Comparison of ENCODE assay signal across 31 cellular contexts in the genomic region with DNA sequence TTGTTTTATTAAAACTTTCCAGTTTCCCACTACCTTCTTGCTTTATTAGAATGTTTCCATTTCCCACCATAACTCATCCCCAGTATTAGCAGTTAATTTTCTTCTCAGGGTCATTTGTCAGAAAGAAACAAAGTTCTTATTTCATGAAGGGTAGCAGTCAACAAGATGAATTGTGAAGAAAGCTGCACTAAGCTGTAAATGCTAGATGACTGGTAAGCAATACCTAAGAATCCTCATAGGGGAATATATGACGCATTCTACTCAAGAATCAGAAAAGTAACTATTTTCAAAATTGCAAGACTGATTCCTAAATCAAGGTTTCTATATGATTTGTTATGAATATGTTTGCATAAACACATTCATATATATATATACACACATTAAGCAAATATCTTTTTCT.
"Had no signal": no experiment of that assay in that cellular context is flagged by ENCODE, and none has a peak within 500 bp of the region (broad histone marks: within the 10 kb centered on the region; RNA-seq: fewer than 3 reads in every experiment).

No MANE protein-coding gene starts in this region.

- DNase-seq: activated CD4-positive, alpha-beta T cell treated with anti-CD3 and anti-CD28 coated beads for 1 hour; activated CD4-positive, alpha-beta T cell treated with anti-CD3 and anti-CD28 coated beads, Interleukin-2, amount 10 ng/mL, durations not matched to agents 24 days and 14 days; activated CD4-positive, alpha-beta T cell treated with anti-CD3 and anti-CD28 coated beads, Interleukin-2, amount 50 U/mL, for 4 hours; activated CD4-positive, CD25-positive, alpha-beta regulatory T cell; activated CD8-positive, alpha-beta memory T cell treated with anti-CD3 and anti-CD28 coated beads for 24 hours; activated CD8-positive, alpha-beta memory T cell treated with anti-CD3 and anti-CD28 coated beads, Interleukin-2, amount 10 ng/mL, durations not matched to agents 7 days and 5 days; activated CD8-positive, alpha-beta memory T cell treated with anti-CD3 and anti-CD28 coated beads, Interleukin-2, amount 50 U/mL, for 48 hours; activated effector memory CD4-positive, alpha-beta T cell treated with Interleukin-2 at 50 U/mL for 16 hours; activated naive CD4-positive, alpha-beta T cell treated with anti-CD3 and anti-CD28 coated beads, Interleukin-2, amount 10 ng/mL, durations not matched to agents 7 days and 5 days; activated naive CD8-positive, alpha-beta T cell treated with anti-CD3 and anti-CD28 coated beads for 36 hours; amygdala; MM.1S; MV-4-11; NCI-H1092; NCI-H1436 treated with DMSO at 0.1 percent for 48 hours; NCI-H1694 treated with DMSO at 0.1 percent for 48 hours; NCI-H2029; NCI-H2107; NCI-H2171; NCI-H510A; NCI-H526; NCI-H748 treated with DMSO at 0.1 percent for 48 hours; NK-92 treated with Interleukin-12 subunit alpha and Interleukin-12 subunit beta, amount 100 ng/mL, for 24 hours; Right ventricle myocardium superior; SJCRH30; T1000; WERI-Rb-1 had no signal

- H3K27ac ChIP-seq: ascending aorta, cardiac muscle cell, KMS-11, SJCRH30, SK-N-MC, WERI-Rb-1 had no signal

- H3K4me1 ChIP-seq: ascending aorta, SJCRH30 had no signal

- H3K27me3 ChIP-seq: ascending aorta, cardiac muscle cell, SJCRH30 had no signal

- H3K9me3 Mint-ChIP-seq: activated CD4-positive, alpha-beta T cell treated with anti-CD3 and anti-CD28 coated beads, Interleukin-2, amount 10 ng/mL, durations not matched to agents 24 days and 14 days; activated naive CD4-positive, alpha-beta T cell treated with anti-CD3 and anti-CD28 coated beads, Interleukin-2, amount 10 ng/mL, durations not matched to agents 7 days and 5 days; activated naive CD8-positive, alpha-beta T cell treated with anti-CD3 and anti-CD28 coated beads for 36 hours had no signal

- H3K4me3 Mint-ChIP-seq: activated CD4-positive, alpha-beta T cell treated with anti-CD3 and anti-CD28 coated beads, Interleukin-2, amount 10 ng/mL, durations not matched to agents 24 days and 14 days; activated CD8-positive, alpha-beta memory T cell treated with anti-CD3 and anti-CD28 coated beads, Interleukin-2, amount 10 ng/mL, durations not matched to agents 7 days and 5 days; activated naive CD4-positive, alpha-beta T cell treated with anti-CD3 and anti-CD28 coated beads, Interleukin-2, amount 10 ng/mL, durations not matched to agents 7 days and 5 days; activated naive CD8-positive, alpha-beta T cell treated with anti-CD3 and anti-CD28 coated beads for 36 hours had no signal

- H3K9me3 ChIP-seq: ascending aorta, SJCRH30 had no signal

- H3K27ac Mint-ChIP-seq: activated CD4-positive, alpha-beta T cell treated with anti-CD3 and anti-CD28 coated beads, Interleukin-2, amount 10 ng/mL, durations not matched to agents 24 days and 14 days; activated CD8-positive, alpha-beta memory T cell treated with anti-CD3 and anti-CD28 coated beads, Interleukin-2, amount 10 ng/mL, durations not matched to agents 7 days and 5 days; activated naive CD8-positive, alpha-beta T cell treated with anti-CD3 and anti-CD28 coated beads for 36 hours had no signal

- H3K27me3 Mint-ChIP-seq: activated CD4-positive, alpha-beta T cell treated with anti-CD3 and anti-CD28 coated beads, Interleukin-2, amount 10 ng/mL, durations not matched to agents 24 days and 14 days; activated CD8-positive, alpha-beta memory T cell treated with anti-CD3 and anti-CD28 coated beads, Interleukin-2, amount 10 ng/mL, durations not matched to agents 7 days and 5 days; activated naive CD4-positive, alpha-beta T cell treated with anti-CD3 and anti-CD28 coated beads, Interleukin-2, amount 10 ng/mL, durations not matched to agents 7 days and 5 days; activated naive CD8-positive, alpha-beta T cell treated with anti-CD3 and anti-CD28 coated beads for 36 hours had no signal

- H3K4me3 ChIP-seq: ascending aorta, cardiac muscle cell, SJCRH30, SK-N-MC had no signal

- ATAC-seq: activated CD8-positive, alpha-beta memory T cell treated with anti-CD3 and anti-CD28 coated beads, Interleukin-2, amount 10 ng/mL, durations not matched to agents 7 days and 5 days had no signal

- H3K9ac ChIP-seq: KMS-11 had no signal
